Comparison of ENCODE assay signal across 8 cellular contexts in the genomic region with DNA sequence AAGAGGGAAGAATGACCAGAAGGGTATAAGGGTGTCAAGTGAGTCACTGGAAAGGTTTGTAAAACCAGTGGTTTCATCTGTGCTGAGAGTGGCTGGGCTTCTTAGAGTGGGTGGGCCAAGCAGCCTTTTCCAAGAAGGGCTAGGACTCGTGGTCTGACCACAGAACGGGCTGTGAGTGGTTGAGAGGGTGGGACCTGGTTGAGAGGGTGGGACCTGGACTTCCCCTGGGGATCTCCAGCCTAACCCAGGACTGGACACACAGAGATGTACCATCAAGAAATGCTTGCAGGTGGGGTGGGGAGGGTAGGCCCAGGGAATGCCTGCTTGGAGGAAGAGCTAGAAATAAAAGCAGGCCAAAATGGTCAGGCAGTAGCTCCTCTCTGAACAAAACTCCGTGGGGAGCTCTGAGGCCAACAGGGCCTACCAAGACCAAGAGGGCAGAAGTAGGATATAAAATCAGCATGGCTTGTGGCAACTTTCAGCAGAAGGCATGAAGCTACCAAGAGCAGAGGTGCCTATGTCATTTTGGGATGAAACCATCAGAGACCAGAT.
A peak's percentile ranks its signal among the peaks of the same experiment; 100 is the strongest.
DNase-seq lines count a peak whose midpoint lies in the region; ATAC-seq lines count a peak whose summit lies in the region.

No MANE protein-coding gene starts in this region.

- H3K4me3 Mint-ChIP-seq in dendritic cell treated with granulocyte-macrophage colony-stimulating factor and Interleukin-4, amounts not matched to agents 40 ng/mL and 50 ng/mL, for 4 days, result peak overlapping the region; percentile 50

- DNase-seq in OCI-M1 (lab: John Stamatoyannopoulos, UW) (peak; percentile 71), NCI-H1417 treated with DMSO at 0.1 percent for 48 hours (lab: John Stamatoyannopoulos, UW) (no peak), superior temporal gyrus (ENCODE audit: extremely low spot score) (no peak), HCEC 1CT (no peak)
- peak; percentile 16 to 40 for DNase-seq in stimulated activated CD8-positive, alpha-beta memory T cell treated with anti-CD3 and anti-CD28 coated beads, Interleukin-7, amount 100 ng/mL, for 1 hour (ENCODE audit: low read depth in 2 of 2)

- ATAC-seq in GM18520 (IDR thresholded peaks at IDR 0.05; ENCODE audit: unreplicated experiment), result peak; percentile 95
- ATAC-seq in HG02623 (IDR thresholded peaks at IDR 0.05; ENCODE audit: unreplicated experiment), result peak; percentile 97

- H3K36me3 Mint-ChIP-seq in dendritic cell treated with granulocyte-macrophage colony-stimulating factor and Interleukin-4, amounts not matched to agents 40 ng/mL and 50 ng/mL, for 4 days (ENCODE audit: low read depth), result peaks cover 60% of the 10 kb centered on the region

- no peaks in the 10 kb centered on the region for H3K9me3 Mint-ChIP-seq in dendritic cell treated with granulocyte-macrophage colony-stimulating factor and Interleukin-4, amounts not matched to agents 40 ng/mL and 50 ng/mL, for 4 days

- peak overlapping the region; percentile 96 for H3K27ac Mint-ChIP-seq in dendritic cell treated with granulocyte-macrophage colony-stimulating factor and Interleukin-4, amounts not matched to agents 40 ng/mL and 50 ng/mL, for 4 days

- H3K4me1 Mint-ChIP-seq in dendritic cell treated with granulocyte-macrophage colony-stimulating factor and Interleukin-4, amounts not matched to agents 40 ng/mL and 50 ng/mL, for 4 days (ENCODE audit: low read depth), result peaks cover 84% of the 10 kb centered on the region

- intact Hi-C loops in dendritic cell treated with granulocyte-macrophage colony-stimulating factor and Interleukin-4, amounts not matched to agents 40 ng/mL and 50 ng/mL, for 4 days (cut with micrococcal nuclease), result no loop called here

- no peaks in the 10 kb centered on the region for H3K27me3 Mint-ChIP-seq in dendritic cell treated with granulocyte-macrophage colony-stimulating factor and Interleukin-4, amounts not matched to agents 40 ng/mL and 50 ng/mL, for 4 days

Comparison
In these comparisons a context has a peak if more than half of its experiments do, and no peak if none do; other contexts are left out.
1. DNase-seq: peak in OCI-M1 (single experiment) and stimulated activated CD8-positive, alpha-beta memory T cell treated with anti-CD3 and anti-CD28 coated beads, Interleukin-7, amount 100 ng/mL, for 1 hour (2 of 2); none in NCI-H1417 treated with DMSO at 0.1 percent for 48 hours (single experiment), superior temporal gyrus (single experiment) and HCEC 1CT (single experiment).